In the genomic region with DNA sequence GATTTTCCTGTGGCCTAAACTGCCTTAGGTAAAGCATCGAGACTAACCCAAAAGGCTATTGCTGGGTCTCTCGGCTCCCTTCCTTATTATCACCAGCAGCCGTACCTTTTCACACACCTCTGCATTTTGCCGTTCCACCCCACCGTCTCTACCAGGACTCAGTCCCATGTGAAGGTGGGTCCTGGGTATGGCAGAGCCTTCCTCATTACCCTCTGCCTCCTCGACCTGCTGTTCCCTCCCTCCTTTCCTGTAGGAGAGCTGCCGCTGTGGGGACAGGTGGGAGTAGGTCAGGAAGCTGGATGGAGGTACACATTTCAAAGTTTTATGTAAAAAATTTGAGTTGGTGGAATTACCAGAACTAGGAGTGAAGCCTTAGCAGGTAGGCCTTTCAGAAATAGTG, we compare ENCODE assay signal across 18 cellular contexts.
"Had no signal": no experiment of that assay in that cellular context is flagged by ENCODE, and none has a peak within 500 bp of the region (broad histone marks: within the 10 kb centered on the region; RNA-seq: fewer than 3 reads in every experiment).

No MANE protein-coding gene starts in this region.

- ATAC-seq: heart left ventricle; stimulated activated memory B cell treated with anti-CD40 and anti-IgM and Interleukin-4, amounts not matched to agents 10 μg/mL and 1 μg/mL and 100 μg/mL, for 72 hours; T-helper 17 cell had no signal

- FAIRE-seq: endometrium, islet of Langerhans had no signal

- H3K4me3 ChIP-seq: heart left ventricle, right lobe of liver, skin epidermis had no signal

- H3K27ac ChIP-seq: heart left ventricle, right lobe of liver, skin epidermis had no signal

- DNase-seq: activated CD4-positive, alpha-beta memory T cell treated with anti-CD3 and anti-CD28 coated beads for 36 hours; activated CD4-positive, alpha-beta T cell treated with anti-CD3 and anti-CD28 coated beads for 48 hours; activated naive CD4-positive, alpha-beta T cell treated with anti-CD3 and anti-CD28 coated beads for 36 hours; activated naive CD8-positive, alpha-beta T cell treated with anti-CD3 and anti-CD28 coated beads, Interleukin-2, amount 10 ng/mL, durations not matched to agents 7 days and 5 days; activated T-cell treated with anti-CD3 and anti-CD28 coated beads, Interleukin-2, amount 50 U/mL, for 48 hours; amniotic stem cell; cerebellar nuclear complex; cortex of kidney; effector CD4-positive, alpha-beta T cell; heart left ventricle; nephron progenitor cell; right lobe of liver; stimulated activated CD4-positive, alpha-beta T cell treated with anti-CD3 and anti-CD28 coated beads, Interleukin-2, amount 100 ng/mL, for 24 hours; T-helper 17 cell had no signal

- H3K4me1 ChIP-seq: heart left ventricle, right lobe of liver had no signal

- H3K9me3 ChIP-seq: right lobe of liver had no signal

- H3K27me3 ChIP-seq: heart left ventricle, right lobe of liver had no signal

- H3K36me3 ChIP-seq: heart left ventricle, right lobe of liver had no signal
